Comparison of ENCODE assay signal across 8 cellular contexts in genomic region chr2:111482985-111483679, GRCh38.
A peak's percentile ranks its signal among the peaks of the same experiment; 100 is the strongest.
DNase-seq lines count a peak whose midpoint lies in the region; ATAC-seq and TF ChIP-seq lines count a peak whose summit lies in the region.
"Not testable (repeated sequence)": the region's sequence is repeated elsewhere in the genome, so short reads cannot be mapped to it uniquely, and the experiment has no call there.

No MANE protein-coding gene starts in this region.

- H3K27ac Mint-ChIP-seq in activated CD4-positive, alpha-beta T cell treated with anti-CD3 and anti-CD28 coated beads, Interleukin-2, amount 10 ng/mL, durations not matched to agents 24 days and 14 days: peak overlapping the region; percentile 65

- not testable (repeated sequence) for H3K4me3 Mint-ChIP-seq in activated CD4-positive, alpha-beta T cell treated with anti-CD3 and anti-CD28 coated beads, Interleukin-2, amount 10 ng/mL, durations not matched to agents 24 days and 14 days

- not testable (repeated sequence) for H3K9me3 Mint-ChIP-seq in activated CD4-positive, alpha-beta T cell treated with anti-CD3 and anti-CD28 coated beads, Interleukin-2, amount 10 ng/mL, durations not matched to agents 24 days and 14 days

- not testable (repeated sequence) for H3K9ac ChIP-seq in mammary epithelial cell (ENCODE audit: insufficient read depth, low read length)

- peak in 1 of 2 donors; percentile 29 for TF ChIP-seq CTCF in mammary epithelial cell (conservative IDR thresholded peaks at IDR 0.05 in 1 of 2, IDR thresholded peaks at IDR 0.05 in 1 of 2; ENCODE audit: extremely low read depth in 1 of 2, insufficient read depth in 1 of 2, low read depth in 1 of 2, low read length in 2 of 2)
- TF ChIP-seq CTCF in lower lobe of right lung (IDR thresholded peaks at IDR 0.05); upper lobe of right lung (IDR thresholded peaks at IDR 0.05): not testable (repeated sequence)

- not testable (repeated sequence) for H3K9me3 ChIP-seq in mammary epithelial cell (replicated peaks; ENCODE audit: insufficient read depth, low read length); lower lobe of right lung; upper lobe of right lung

- 71% methylated on average over 5 of the region's 8 CpGs for WGBS in mammary epithelial cell (ENCODE audit: low coverage, missing lambda C conversion rate)

- H3K27me3 ChIP-seq in mammary epithelial cell (ENCODE audit: insufficient read depth, low read length); lower lobe of right lung (ENCODE audit: low read depth); upper lobe of right lung: not testable (repeated sequence)

- H3K27ac ChIP-seq in mammary epithelial cell (ENCODE audit: insufficient read depth, low read depth, low read length); lower lobe of right lung; upper lobe of right lung: not testable (repeated sequence)

- H3K79me2 ChIP-seq in mammary epithelial cell (ENCODE audit: insufficient read depth, low read length): peaks cover 84% of the 10 kb centered on the region

- DNase-seq in activated CD4-positive, alpha-beta T cell treated with anti-CD3 and anti-CD28 coated beads, Interleukin-2, amount 10 ng/mL, durations not matched to agents 24 days and 14 days: peak; percentile 72
- peak; percentile 42 for DNase-seq in mammary epithelial cell
- not testable (repeated sequence) for DNase-seq in lower lobe of right lung, upper lobe of right lung

- ATAC-seq in GM18861 (IDR thresholded peaks at IDR 0.05; ENCODE audit: unreplicated experiment): peak; percentile 86
- peak; percentile 72 for ATAC-seq in GM21526 (IDR thresholded peaks at IDR 0.05; ENCODE audit: low FRiP score, unreplicated experiment)
- ATAC-seq in HG02973 (IDR thresholded peaks at IDR 0.05; ENCODE audit: unreplicated experiment): peak; percentile 58
- ATAC-seq in HG03571 (IDR thresholded peaks at IDR 0.05; ENCODE audit: unreplicated experiment): peak; percentile 74
- ATAC-seq in lower lobe of right lung: peak; percentile 85 to 95
- peak; percentile 87 for ATAC-seq in upper lobe of right lung

- intact Hi-C loops in activated CD4-positive, alpha-beta T cell treated with anti-CD3 and anti-CD28 coated beads, Interleukin-2, amount 10 ng/mL, durations not matched to agents 24 days and 14 days (cut with micrococcal nuclease): loop anchor here (10.0 kb wide), 1 partner anchor 222 kb away; no protein-coding TSS in a partner anchor
- intact Hi-C loops in mammary epithelial cell (cut with micrococcal nuclease): loop anchor here (5.0 kb wide), 1 partner anchor 184 kb away; no protein-coding TSS in a partner anchor
- intact Hi-C loops in lower lobe of right lung (cut with DNase I); upper lobe of right lung (cut with DNase I): not testable (repeated sequence)

- in situ Hi-C loops in mammary epithelial cell (cut with MboI; ENCODE audit: low sequenced_read_pairs in 2 of 2): not testable (repeated sequence)

- not testable (repeated sequence) for H3K4me2 ChIP-seq in mammary epithelial cell (ENCODE audit: insufficient read depth, low read depth, low read length)

- H3K4me3 ChIP-seq in mammary epithelial cell (replicated peaks in 1 of 3; ENCODE audit: insufficient read depth in 1 of 3, low read depth in 2 of 3, low read length in 3 of 3); lower lobe of right lung; upper lobe of right lung: not testable (repeated sequence)

- not testable (repeated sequence) for H4K20me1 ChIP-seq in mammary epithelial cell (ENCODE audit: insufficient read depth, low read length)

- BruUV-seq in mammary epithelial cell (replicated peaks; lab: Mats Ljungman, UMichigan): not testable (repeated sequence)

- not testable (repeated sequence) for H3K36me3 ChIP-seq in mammary epithelial cell (ENCODE audit: insufficient read depth, low read length); lower lobe of right lung; upper lobe of right lung

- not testable (repeated sequence) for H3K4me1 ChIP-seq in mammary epithelial cell (ENCODE audit: insufficient read depth, low read length); lower lobe of right lung; upper lobe of right lung

- H3K36me3 Mint-ChIP-seq in activated CD4-positive, alpha-beta T cell treated with anti-CD3 and anti-CD28 coated beads, Interleukin-2, amount 10 ng/mL, durations not matched to agents 24 days and 14 days (ENCODE audit: low read depth): peaks cover 20% of the 10 kb centered on the region

- dilution Hi-C loops in mammary epithelial cell (cut with HindIII; ENCODE audit: low sequenced_read_pairs): not testable (repeated sequence)

- CTCF ChIA-PET in mammary epithelial cell (lab: Charles Lee; ENCODE audit: low non-redundant PET): not testable (repeated sequence)

- not testable (repeated sequence) for H3K27me3 Mint-ChIP-seq in activated CD4-positive, alpha-beta T cell treated with anti-CD3 and anti-CD28 coated beads, Interleukin-2, amount 10 ng/mL, durations not matched to agents 24 days and 14 days

- H2AFZ ChIP-seq in mammary epithelial cell (ENCODE audit: low read depth, low read length): not testable (repeated sequence)

- H3K4me1 Mint-ChIP-seq in activated CD4-positive, alpha-beta T cell treated with anti-CD3 and anti-CD28 coated beads, Interleukin-2, amount 10 ng/mL, durations not matched to agents 24 days and 14 days: peaks cover 30% of the 10 kb centered on the region
